In genomic region chr17:10589553-10590145, GRCh38 we compare ENCODE assay signal across 37 cellular contexts. TPM values are rescaled to one million over a fixed set of nuclear protein-coding genes. Genes with fewer than 3 reads are reported as not detected.
"Had no signal": no experiment of that assay in that cellular context is flagged by ENCODE, and none has a peak within 500 bp of the region (broad histone marks: within the 10 kb centered on the region; RNA-seq: fewer than 3 reads in every experiment).

No MANE protein-coding gene starts in this region.

- H3K36me3 Mint-ChIP-seq: activated CD4-positive, alpha-beta memory T cell treated with anti-CD3 and anti-CD28 coated beads for 36 hours; activated naive CD4-positive, alpha-beta T cell treated with anti-CD3 and anti-CD28 coated beads, Interleukin-2, amount 10 ng/mL, durations not matched to agents 7 days and 5 days; activated naive CD4-positive, alpha-beta T cell treated with anti-CD3 and anti-CD28 coated beads, Interleukin-2, amount 50 U/mL, for 24 hours; activated naive CD8-positive, alpha-beta T cell; activated naive CD8-positive, alpha-beta T cell treated with anti-CD3 and anti-CD28 coated beads, Interleukin-2, amount 10 ng/mL, durations not matched to agents 7 days and 5 days; brain had no signal

- H3K36me3 ChIP-seq: ascending aorta, cardiac muscle cell had no signal

- H3K9me3 Mint-ChIP-seq: activated B cell treated with CpG ODN at 0.5 μM for 24 hours; activated CD4-positive, alpha-beta memory T cell treated with anti-CD3 and anti-CD28 coated beads for 36 hours; activated CD4-positive, alpha-beta T cell treated with anti-CD3 and anti-CD28 coated beads, Interleukin-2, amount 10 ng/mL, durations not matched to agents 24 days and 14 days; activated CD8-positive, alpha-beta T cell treated with anti-CD3 and anti-CD28 coated beads for 36 hours; activated naive CD4-positive, alpha-beta T cell treated with anti-CD3 and anti-CD28 coated beads, Interleukin-2, amount 10 ng/mL, durations not matched to agents 7 days and 5 days; activated naive CD4-positive, alpha-beta T cell treated with anti-CD3 and anti-CD28 coated beads, Interleukin-2, amount 50 U/mL, for 24 hours; activated naive CD8-positive, alpha-beta T cell treated with anti-CD3 and anti-CD28 coated beads, Interleukin-2, amount 10 ng/mL, durations not matched to agents 7 days and 5 days; activated naive CD8-positive, alpha-beta T cell treated with anti-CD3 and anti-CD28 coated beads, Interleukin-2, amount 50 U/mL, for 24 hours; activated T-cell treated with anti-CD3 and anti-CD28 coated beads, Interleukin-2, amount 50 U/mL, for 4 hours; activated T-helper 2 cell treated with anti-CD3 and anti-CD28 coated beads, Interferon-gamma antibody, Interleukin-2, Interleukin-4, amounts not matched to agents 10 μg/mL and 5 μg/mL and 100 μg/mL, durations not matched to agents 14 hours and 24 hours and 36 hours; brain; central memory CD8-positive, alpha-beta T cell; T-helper 1 cell treated with Interleukin-12 subunit alpha and Interleukin-12 subunit beta and Interleukin-4 antibody, amounts not matched to agents 30 μg/mL and 1 μg/mL, for 36 hours; T-helper 2 cell treated with Interferon-gamma antibody and Interleukin-4, amounts not matched to agents 5 μg/mL and 100 μg/mL, for 36 hours had no signal

- H3K27me3 Mint-ChIP-seq: activated naive CD4-positive, alpha-beta T cell treated with anti-CD3 and anti-CD28 coated beads, Interleukin-2, amount 10 ng/mL, durations not matched to agents 7 days and 5 days had no signal

- H3K4me1 ChIP-seq: ascending aorta had no signal

- H3K4me1 Mint-ChIP-seq: activated B cell treated with CpG ODN at 0.5 μM for 24 hours; activated CD4-positive, alpha-beta T cell treated with anti-CD3 and anti-CD28 coated beads, Interleukin-2, amount 10 ng/mL, durations not matched to agents 24 days and 14 days; activated naive CD4-positive, alpha-beta T cell treated with anti-CD3 and anti-CD28 coated beads, Interleukin-2, amount 10 ng/mL, durations not matched to agents 7 days and 5 days; activated naive CD4-positive, alpha-beta T cell treated with anti-CD3 and anti-CD28 coated beads, Interleukin-2, amount 50 U/mL, for 24 hours; activated naive CD8-positive, alpha-beta T cell treated with anti-CD3 and anti-CD28 coated beads, Interleukin-2, amount 10 ng/mL, durations not matched to agents 7 days and 5 days; activated naive CD8-positive, alpha-beta T cell treated with anti-CD3 and anti-CD28 coated beads, Interleukin-2, amount 50 U/mL, for 24 hours; brain; central memory CD8-positive, alpha-beta T cell had no signal

- H3K4me3 Mint-ChIP-seq: activated B cell treated with CpG ODN at 0.5 μM for 24 hours; activated CD4-positive, alpha-beta memory T cell treated with anti-CD3 and anti-CD28 coated beads for 36 hours; activated CD4-positive, alpha-beta T cell treated with anti-CD3 and anti-CD28 coated beads, Interleukin-2, amount 10 ng/mL, durations not matched to agents 24 days and 14 days; activated CD8-positive, alpha-beta T cell treated with anti-CD3 and anti-CD28 coated beads for 36 hours; activated naive CD4-positive, alpha-beta T cell treated with anti-CD3 and anti-CD28 coated beads, Interleukin-2, amount 10 ng/mL, durations not matched to agents 7 days and 5 days; activated naive CD4-positive, alpha-beta T cell treated with anti-CD3 and anti-CD28 coated beads, Interleukin-2, amount 50 U/mL, for 24 hours; activated naive CD8-positive, alpha-beta T cell; activated naive CD8-positive, alpha-beta T cell treated with anti-CD3 and anti-CD28 coated beads, Interleukin-2, amount 10 ng/mL, durations not matched to agents 7 days and 5 days; activated naive CD8-positive, alpha-beta T cell treated with anti-CD3 and anti-CD28 coated beads, Interleukin-2, amount 50 U/mL, for 24 hours; activated T-cell treated with anti-CD3 and anti-CD28 coated beads, Interleukin-2, amount 50 U/mL, for 4 hours; brain; central memory CD8-positive, alpha-beta T cell; T-helper 1 cell treated with Interleukin-12 subunit alpha and Interleukin-12 subunit beta and Interleukin-4 antibody, amounts not matched to agents 30 μg/mL and 1 μg/mL, for 36 hours; T-helper 2 cell treated with Interferon-gamma antibody and Interleukin-4, amounts not matched to agents 5 μg/mL and 100 μg/mL, for 36 hours had no signal

- H3K27ac ChIP-seq: ascending aorta, cardiac muscle cell, VCaP had no signal

- ATAC-seq: activated CD8-positive, alpha-beta T cell treated with anti-CD3 and anti-CD28 coated beads for 36 hours; activated naive CD8-positive, alpha-beta T cell treated with anti-CD3 and anti-CD28 coated beads, Interleukin-2, amount 50 U/mL, for 24 hours; activated T-cell treated with anti-CD3 and anti-CD28 coated beads, Interleukin-2, amount 50 U/mL, for 4 hours had no signal

- H3K27ac Mint-ChIP-seq: activated B cell treated with CpG ODN at 0.5 μM for 24 hours; activated CD4-positive, alpha-beta memory T cell treated with anti-CD3 and anti-CD28 coated beads for 36 hours; activated CD4-positive, alpha-beta T cell treated with anti-CD3 and anti-CD28 coated beads, Interleukin-2, amount 10 ng/mL, durations not matched to agents 24 days and 14 days; activated CD8-positive, alpha-beta T cell treated with anti-CD3 and anti-CD28 coated beads for 36 hours; activated naive CD4-positive, alpha-beta T cell treated with anti-CD3 and anti-CD28 coated beads, Interleukin-2, amount 10 ng/mL, durations not matched to agents 7 days and 5 days; activated naive CD4-positive, alpha-beta T cell treated with anti-CD3 and anti-CD28 coated beads, Interleukin-2, amount 50 U/mL, for 24 hours; activated naive CD8-positive, alpha-beta T cell; activated naive CD8-positive, alpha-beta T cell treated with anti-CD3 and anti-CD28 coated beads, Interleukin-2, amount 10 ng/mL, durations not matched to agents 7 days and 5 days; activated naive CD8-positive, alpha-beta T cell treated with anti-CD3 and anti-CD28 coated beads, Interleukin-2, amount 50 U/mL, for 24 hours; activated T-helper 2 cell treated with anti-CD3 and anti-CD28 coated beads, Interferon-gamma antibody, Interleukin-2, Interleukin-4, amounts not matched to agents 10 μg/mL and 5 μg/mL and 100 μg/mL, durations not matched to agents 14 hours and 24 hours and 36 hours; brain; T-helper 1 cell treated with Interleukin-12 subunit alpha and Interleukin-12 subunit beta and Interleukin-4 antibody, amounts not matched to agents 30 μg/mL and 1 μg/mL, for 36 hours; T-helper 2 cell treated with Interferon-gamma antibody and Interleukin-4, amounts not matched to agents 5 μg/mL and 100 μg/mL, for 36 hours had no signal

- DNase-seq: activated B cell treated with CpG ODN at 0.5 μM for 24 hours; activated CD4-positive, alpha-beta memory T cell treated with anti-CD3 and anti-CD28 coated beads for 36 hours; activated CD4-positive, alpha-beta T cell treated with anti-CD3 and anti-CD28 coated beads for 4 hours; activated CD4-positive, alpha-beta T cell treated with anti-CD3 and anti-CD28 coated beads, Interleukin-2, amount 10 ng/mL, durations not matched to agents 24 days and 14 days; activated CD4-positive, alpha-beta T cell treated with anti-CD3 and anti-CD28 coated beads, Interleukin-2, amount 50 U/mL, for 1 hour; activated CD4-positive, alpha-beta T cell treated with anti-CD3 and anti-CD28 coated beads, Interleukin-2, amount 50 U/mL, for 4 hours; activated CD4-positive, CD25-positive, alpha-beta regulatory T cell treated with anti-CD3 and anti-CD28 coated beads, Interleukin-2, amount 50 U/mL, for 72 hours; activated CD8-positive, alpha-beta memory T cell treated with anti-CD3 and anti-CD28 coated beads, Interleukin-2, amount 50 U/mL, for 4 hours; activated CD8-positive, alpha-beta T cell treated with anti-CD3 and anti-CD28 coated beads for 36 hours; activated effector memory CD4-positive, alpha-beta T cell treated with Interleukin-2 at 50 U/mL for 16 hours; activated gamma-delta T cell; activated naive CD4-positive, alpha-beta T cell treated with anti-CD3 and anti-CD28 coated beads, Interleukin-2, amount 10 ng/mL, durations not matched to agents 7 days and 5 days; activated naive CD4-positive, alpha-beta T cell treated with Interleukin-2 at 50 U/mL for 16 hours; activated naive CD8-positive, alpha-beta T cell treated with anti-CD3 and anti-CD28 coated beads, Interleukin-2, amount 10 ng/mL, durations not matched to agents 7 days and 5 days; activated naive CD8-positive, alpha-beta T cell treated with anti-CD3 and anti-CD28 coated beads, Interleukin-2, amount 50 U/mL, for 24 hours; activated T-cell treated with anti-CD3 and anti-CD28 coated beads for 4 hours; activated T-cell treated with anti-CD3 and anti-CD28 coated beads, Interleukin-2, amount 50 U/mL, for 1 hour; activated T-cell treated with anti-CD3 and anti-CD28 coated beads, Interleukin-2, amount 50 U/mL, for 4 hours; amygdala; anterior cingulate cortex; caudate nucleus; cerebellar nuclear complex; T-helper 1 cell; T-helper 2 cell; T-helper 9 cell had no signal

- H3K9me3 ChIP-seq: ascending aorta had no signal

- H3K4me3 ChIP-seq: ascending aorta, cardiac muscle cell had no signal

- H3K27me3 ChIP-seq: ascending aorta, cardiac muscle cell had no signal

RNA-seq across cellular contexts. Expression of gene MYH2, which starts 40.2 kb away (rescaled TPM):
- total RNA-seq: activated B cell treated with CpG ODN at 0.5 μM for 24 hours; activated CD4-positive, alpha-beta memory T cell treated with anti-CD3 and anti-CD28 coated beads for 36 hours; activated CD4-positive, alpha-beta T cell treated with anti-CD3 and anti-CD28 coated beads, Interleukin-2, amount 10 ng/mL, durations not matched to agents 24 days and 14 days; activated CD8-positive, alpha-beta memory T cell treated with anti-CD3 and anti-CD28 coated beads for 36 hours; activated CD8-positive, alpha-beta T cell treated with anti-CD3 and anti-CD28 coated beads for 36 hours; activated naive CD8-positive, alpha-beta T cell treated with anti-CD3 and anti-CD28 coated beads, Interleukin-2, amount 10 ng/mL, durations not matched to agents 7 days and 5 days; activated T-cell treated with anti-CD3 and anti-CD28 coated beads, Interleukin-2, amount 50 U/mL, for 4 hours; activated T-helper 2 cell treated with anti-CD3 and anti-CD28 coated beads, Interferon-gamma antibody, Interleukin-2, Interleukin-4, amounts not matched to agents 10 μg/mL and 5 μg/mL and 100 μg/mL, durations not matched to agents 14 hours and 24 hours and 36 hours; ascending aorta; bronchial epithelial cell; cardiac muscle cell had no signal
- polyA plus RNA-seq: cardiac muscle cell had no signal
